ENCODE assay signal across 8 cellular contexts in the genomic region with DNA sequence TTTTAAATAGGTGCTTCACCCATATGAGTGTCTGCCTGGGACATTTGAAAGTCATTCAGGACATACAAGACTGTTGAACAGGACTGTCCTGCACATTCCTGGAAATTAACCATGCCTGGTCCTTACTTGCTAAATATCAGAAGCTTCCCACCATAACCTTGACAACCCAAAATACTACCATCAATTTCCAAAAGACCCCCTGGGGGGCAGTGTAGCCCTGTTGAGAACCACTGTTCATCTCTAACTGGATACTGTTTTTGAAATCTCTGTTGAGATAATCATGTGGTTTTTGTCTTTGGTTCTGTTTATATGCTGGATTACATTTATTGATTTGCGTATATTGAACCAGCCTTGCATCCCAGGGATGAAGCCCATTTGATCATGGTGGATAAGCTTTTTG.
DNase-seq lines count a peak whose midpoint lies in the region; ATAC-seq and TF ChIP-seq lines count a peak whose summit lies in the region.
"Not testable (repeated sequence)": the region's sequence is repeated elsewhere in the genome, so short reads cannot be mapped to it uniquely, and the experiment has no call there.

No MANE protein-coding gene starts in this region.

- not testable (repeated sequence) for H3K36me3 Mint-ChIP-seq in type B pancreatic cell

- RAD21 ChIA-PET in HCT116 (lab: Charles Lee; ENCODE audit: low non-redundant PET in 1 of 2, low total read pairs in 2 of 2, uncharacterized antibody in 2 of 2, unreplicated experiment in 2 of 2), result not testable (repeated sequence)

- H3K27me3 ChIP-seq in HCT116 (ENCODE audit: insufficient read depth, low read length); cardiac muscle cell: not testable (repeated sequence)

- H4K20me1 ChIP-seq in HCT116 (ENCODE audit: insufficient read depth), result not testable (repeated sequence)

- not testable (repeated sequence) for H3K27me3 Mint-ChIP-seq in type B pancreatic cell

- H3K27ac Mint-ChIP-seq in type B pancreatic cell, result not testable (repeated sequence)

- not testable (repeated sequence) for H3K4me3 ChIP-seq in HCT116 (replicated peaks in 1 of 2; ENCODE audit: low read depth in 1 of 2, low read length in 2 of 2); cardiac fibroblast (replicated peaks in 1 of 2; ENCODE audit: low read depth in 2 of 2, low read length in 2 of 2); cardiac muscle cell

- H3K9me2 ChIP-seq in HCT116 (ENCODE audit: insufficient read depth), result not testable (repeated sequence)

- BruUV-seq in HCT116 (replicated peaks; lab: Mats Ljungman, UMichigan), result not testable (repeated sequence)

- H3K36me3 ChIP-seq in HCT116 (ENCODE audit: control insufficient read depth in 1 of 2, insufficient read depth in 2 of 2, low read length in 2 of 2); cardiac muscle cell: not testable (repeated sequence)

- H3K27ac ChIP-seq in HCT116 (ENCODE audit: low read depth, low read length); VCaP; cardiac muscle cell: not testable (repeated sequence)

- not testable (repeated sequence) for H3K9me3 ChIP-seq in HCT116 (ENCODE audit: control insufficient read depth in 1 of 2, insufficient read depth in 1 of 2, low read depth in 1 of 2, low read length in 2 of 2); cardiac muscle cell (ENCODE audit: low read depth)

- peak; percentile 64 for ATAC-seq in HCT116

- TF ChIP-seq CTCF in HCT116 (IDR thresholded peaks at IDR 0.05 in 2 of 3, conservative IDR thresholded peaks at IDR 0.05 in 1 of 3; ENCODE audit: borderline replicate concordance in 1 of 3, insufficient read depth in 1 of 3, low read depth in 2 of 3, low read length in 2 of 3) (peak in 1 of 3 experiments; percentile 20; a peak in 1 of 6 replicates), VCaP (conservative IDR thresholded peaks at IDR 0.05) (peak; percentile 71), cardiac fibroblast (IDR thresholded peaks at IDR 0.05; ENCODE audit: low read depth, low read length) (peak; percentile 2), cardiac muscle cell (IDR thresholded peaks at IDR 0.05; ENCODE audit: low read depth, low read length) (peak; percentile 33), type B pancreatic cell (conservative IDR thresholded peaks at IDR 0.05) (peak; percentile 55)

- peak; percentile 35 for TF ChIP-seq RAD21 in HCT116 (IDR thresholded peaks at IDR 0.05; ENCODE audit: low read depth)

- not testable (repeated sequence) for H3K9me3 Mint-ChIP-seq in type B pancreatic cell

- not testable (repeated sequence) for TF ChIP-seq POLR2A in HCT116 (IDR thresholded peaks at IDR 0.05; ENCODE audit: borderline replicate concordance, extremely low read depth, insufficient read depth, insufficient read length)

- H2AFZ ChIP-seq in HCT116 (ENCODE audit: low read depth, low read length, poor library complexity, severe bottlenecking), result not testable (repeated sequence)

- not testable (repeated sequence) for H3K4me1 ChIP-seq in HCT116 (ENCODE audit: control insufficient read depth in 1 of 2, insufficient read depth in 2 of 2, low read length in 2 of 2); cardiac muscle cell (ENCODE audit: low read depth)

- DNase-seq in COLO829 (ENCODE audit: low spot score), result peak; percentile 53
- not testable (repeated sequence) for DNase-seq in HCT116 (ENCODE audit: low read depth, low spot score); type B pancreatic cell (ENCODE audit: extremely low spot score, unreplicated experiment)
- peak; percentile 29 to 65 for DNase-seq in NCI-H524 (lab: John Stamatoyannopoulos, UW)
- peak; percentile 3 to 20 for DNase-seq in cardiac fibroblast (ENCODE audit: low read depth in 2 of 2)
- DNase-seq in cardiac muscle cell (ENCODE audit: low read depth in 1 of 2, low spot score in 1 of 2), result peak; percentile 13 to 40
- peak; percentile 36 for DNase-seq in midbrain (lab: John Stamatoyannopoulos, UW)

- H3K4me3 Mint-ChIP-seq in type B pancreatic cell, result not testable (repeated sequence)

- CTCF ChIA-PET in HCT116 (lab: Charles Lee), result interaction anchor here (1.0 kb wide), 1 partner anchor 256 kb away, joined by 3 read pairs; no protein-coding TSS in a partner anchor

- H3K4me1 Mint-ChIP-seq in type B pancreatic cell (ENCODE audit: unreplicated experiment), result not testable (repeated sequence)

- H3K9ac ChIP-seq in HCT116 (ENCODE audit: low read length), result not testable (repeated sequence)

- not testable (repeated sequence) for H3K4me2 ChIP-seq in HCT116 (ENCODE audit: low read length)

- intact Hi-C loops in HCT116 (cut with micrococcal nuclease), result loop anchor here (10.0 kb wide), 1 partner anchor 257 kb away; no protein-coding TSS in a partner anchor

- POLR2A ChIA-PET in HCT116 (lab: Charles Lee), result not testable (repeated sequence)

- H3K79me2 ChIP-seq in HCT116 (ENCODE audit: insufficient read depth, low read length), result not testable (repeated sequence)
